ENCODE assay signal across 18 cellular contexts in genomic region chr15:62524848-62525247, GRCh38.
"Had no signal": no experiment of that assay in that cellular context is flagged by ENCODE, and none has a peak within 500 bp of the region (broad histone marks: within the 10 kb centered on the region; RNA-seq: fewer than 3 reads in every experiment).

No MANE protein-coding gene starts in this region.

- H3K9me3 ChIP-seq: mucosa of descending colon, ovary, sigmoid colon, stomach, thoracic aorta, uterus had no signal

- H3K36me3 ChIP-seq: ovary, sigmoid colon, stomach, thoracic aorta, uterus had no signal

- H3K9me3 Mint-ChIP-seq: activated CD8-positive, alpha-beta T cell treated with anti-CD3 and anti-CD28 coated beads for 36 hours; activated T-cell treated with anti-CD3 and anti-CD28 coated beads, Interleukin-2, amount 50 U/mL, for 72 hours; brain; central memory CD8-positive, alpha-beta T cell had no signal

- H3K27ac ChIP-seq: coronary artery, ovary, sigmoid colon, stomach, thoracic aorta, uterus had no signal

- ATAC-seq: activated CD4-positive, alpha-beta T cell treated with anti-CD3 and anti-CD28 coated beads for 36 hours; activated CD8-positive, alpha-beta T cell treated with anti-CD3 and anti-CD28 coated beads for 36 hours; activated T-cell treated with anti-CD3 and anti-CD28 coated beads, Interleukin-2, amount 50 U/mL, for 72 hours; mucosa of descending colon; naive thymus-derived CD4-positive, alpha-beta T cell had no signal

- H3K4me1 ChIP-seq: sigmoid colon, stomach, uterus had no signal

- H3K36me3 Mint-ChIP-seq: activated naive CD8-positive, alpha-beta T cell; brain; naive thymus-derived CD4-positive, alpha-beta T cell had no signal

- H3K4me3 Mint-ChIP-seq: activated CD4-positive, alpha-beta T cell treated with anti-CD3 and anti-CD28 coated beads for 36 hours; activated CD8-positive, alpha-beta T cell treated with anti-CD3 and anti-CD28 coated beads for 36 hours; activated naive CD8-positive, alpha-beta T cell; activated T-cell treated with anti-CD3 and anti-CD28 coated beads, Interleukin-2, amount 50 U/mL, for 72 hours; brain; central memory CD8-positive, alpha-beta T cell; naive thymus-derived CD4-positive, alpha-beta T cell had no signal

- H3K4me3 ChIP-seq: coronary artery, mucosa of descending colon, ovary, sigmoid colon, stomach, thoracic aorta, uterus had no signal

- H3K27me3 ChIP-seq: ovary, sigmoid colon, stomach, uterus had no signal

- H3K4me1 Mint-ChIP-seq: central memory CD8-positive, alpha-beta T cell; naive thymus-derived CD4-positive, alpha-beta T cell had no signal

- DNase-seq: activated CD4-positive, alpha-beta T cell treated with anti-CD3 and anti-CD28 coated beads for 36 hours; activated CD8-positive, alpha-beta memory T cell treated with anti-CD3 and anti-CD28 coated beads, Interleukin-2, amount 50 U/mL, for 48 hours; activated CD8-positive, alpha-beta T cell treated with anti-CD3 and anti-CD28 coated beads for 36 hours; activated gamma-delta T cell; activated T-cell treated with anti-CD3 and anti-CD28 coated beads, Interleukin-2, amount 50 U/mL, for 72 hours; amygdala; mucosa of descending colon; naive thymus-derived CD4-positive, alpha-beta T cell; ovary; sigmoid colon; stimulated activated CD4-positive, alpha-beta T cell treated with anti-CD3 and anti-CD28 coated beads, Interleukin-2, amount 100 ng/mL, for 24 hours; stomach; uterus had no signal

- H3K27ac Mint-ChIP-seq: activated CD4-positive, alpha-beta T cell treated with anti-CD3 and anti-CD28 coated beads for 36 hours; activated CD8-positive, alpha-beta T cell treated with anti-CD3 and anti-CD28 coated beads for 36 hours; activated naive CD8-positive, alpha-beta T cell; activated T-cell treated with anti-CD3 and anti-CD28 coated beads, Interleukin-2, amount 50 U/mL, for 72 hours; brain; naive thymus-derived CD4-positive, alpha-beta T cell had no signal
